8 cellular contexts compared by ENCODE assay signal in the genomic region with DNA sequence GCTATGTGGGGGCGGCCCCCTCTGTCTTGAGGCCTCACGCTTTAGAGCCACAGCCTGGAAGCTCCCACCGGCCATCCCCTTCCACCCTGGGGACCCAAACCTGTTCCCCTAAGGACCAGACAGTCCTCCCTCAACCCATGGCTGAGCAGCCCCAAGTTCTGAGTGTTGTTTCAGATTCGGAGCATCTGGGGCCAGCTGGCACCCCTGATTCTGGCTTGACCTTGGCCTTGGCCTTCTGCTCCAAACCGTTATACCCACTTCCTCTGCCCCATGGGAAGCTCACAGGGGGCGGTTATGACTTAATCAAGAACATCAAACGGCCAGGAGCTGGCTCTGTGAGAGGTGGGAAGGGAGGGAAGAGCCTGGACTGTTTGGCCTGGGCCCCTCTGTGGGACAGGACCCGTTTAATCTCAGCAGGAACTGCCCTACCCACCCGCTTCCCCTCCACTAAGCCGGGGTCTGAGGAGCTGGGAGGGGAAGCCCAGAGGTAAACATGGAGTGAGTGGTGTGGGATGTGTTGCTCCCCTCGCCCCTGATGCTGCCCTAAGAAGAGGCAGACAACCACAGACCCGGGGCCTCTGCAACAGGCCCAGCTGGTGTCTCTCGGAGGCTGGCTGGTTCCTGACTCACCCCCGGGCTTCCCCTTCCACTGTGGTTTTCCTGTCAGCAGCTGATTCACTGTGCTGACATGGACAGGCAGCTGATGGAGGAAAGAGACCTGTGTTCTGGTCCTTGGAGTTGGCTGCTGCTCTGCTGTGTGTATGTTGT. TPM values are rescaled to one million over a fixed set of nuclear protein-coding genes. Genes with fewer than 3 reads are reported as not detected.
DNase-seq lines count a peak whose midpoint lies in the region; ATAC-seq and TF ChIP-seq lines count a peak whose summit lies in the region.

No MANE protein-coding gene starts in this region.

- no peaks in the 10 kb centered on the region for H3K9me3 ChIP-seq in SK-N-SH
- no peaks in the 10 kb centered on the region for H3K9me3 ChIP-seq in left ventricle myocardium inferior (replicated peaks)

- H3K4me3 ChIP-seq in SK-N-SH (ENCODE audit: low read depth in 2 of 2, low read length in 1 of 2) (no peak overlapping the region), left ventricle myocardium inferior (peak overlapping the region; percentile 31)

- peaks cover 9% of the 10 kb centered on the region; the same call in 1 of the 2 replicates for H3K79me2 ChIP-seq in SK-N-SH (ENCODE audit: insufficient read depth)

- H3K9me3 Mint-ChIP-seq in activated naive CD4-positive, alpha-beta T cell treated with anti-CD3 and anti-CD28 coated beads, Interleukin-2, amount 50 U/mL, for 72 hours: no peaks in the 10 kb centered on the region

- intact Hi-C loops in left ventricle myocardium inferior (cut with micrococcal nuclease): no loop called here

- H3K9me2 ChIP-seq in SK-N-SH: no peaks in the 10 kb centered on the region

- H3K4me1 ChIP-seq in SK-N-SH (ENCODE audit: control insufficient read depth in 1 of 2, insufficient read depth in 2 of 2, low read depth in 1 of 2, low read length in 1 of 2) (peaks cover 29 to 47% of the 10 kb centered on the region in 2 experiments), left ventricle myocardium inferior (peaks cover 95% of the 10 kb centered on the region)

- H3K27ac ChIP-seq in SK-N-SH (ENCODE audit: low read depth in 2 of 2, low read length in 1 of 2): peak overlapping the region; percentile 53 to 86
- H3K27ac ChIP-seq in left ventricle myocardium inferior (replicated peaks): peak overlapping the region; percentile 86

- H3K27ac Mint-ChIP-seq in activated naive CD4-positive, alpha-beta T cell treated with anti-CD3 and anti-CD28 coated beads, Interleukin-2, amount 50 U/mL, for 72 hours: peak overlapping the region; percentile 75 to 93

- H2AFZ ChIP-seq in SK-N-SH (ENCODE audit: low read depth): peak overlapping the region; percentile 39; the same call in 1 of the 2 replicates

- peak; percentile 54 for ATAC-seq in GM18907 (IDR thresholded peaks at IDR 0.05; ENCODE audit: unreplicated experiment)
- peak; percentile 40 for ATAC-seq in HG03095 (IDR thresholded peaks at IDR 0.05; ENCODE audit: unreplicated experiment)
- peak; percentile 66 to 71 for ATAC-seq in activated naive CD4-positive, alpha-beta T cell treated with anti-CD3 and anti-CD28 coated beads, Interleukin-2, amount 50 U/mL, for 72 hours

- peak overlapping the region; percentile 51 for H3K4me2 ChIP-seq in SK-N-SH

- CTCF ChIA-PET in SK-N-SH (lab: Yijun Ruan, JAX): interaction anchor here (0.7 to 4.3 kb wide), 2 partner anchors 13 to 48 kb away, joined by 3 to 38 read pairs; no protein-coding TSS in a partner anchor

- H4K20me1 ChIP-seq in SK-N-SH (ENCODE audit: insufficient read depth): no peaks in the 10 kb centered on the region

- 34% methylated on average over 8 of the region's 14 CpGs for WGBS in SK-N-SH (ENCODE audit: low lambda C conversion rate)

- POLR2A ChIA-PET in SK-N-SH (lab: Yijun Ruan, JAX): no interaction called here

- peaks cover 16% of the 10 kb centered on the region for H3F3A ChIP-seq in SK-N-SH (replicated peaks; ENCODE audit: insufficient read depth)

- peak in 1 of 2 experiments; percentile 74; a peak in 2 of 4 replicates for TF ChIP-seq EP300 in SK-N-SH (IDR thresholded peaks at IDR 0.05; ENCODE audit: borderline replicate concordance in 1 of 2, low read depth in 1 of 2, low read length in 1 of 2)

- TF ChIP-seq RAD21 in SK-N-SH (IDR thresholded peaks at IDR 0.05; ENCODE audit: low read length): no peak

- DNase-seq in SK-N-SH: peak; percentile 38
- peak; percentile 81 to 95 for DNase-seq in activated naive CD4-positive, alpha-beta T cell treated with anti-CD3 and anti-CD28 coated beads, Interleukin-2, amount 50 U/mL, for 72 hours (ENCODE audit: low spot score in 2 of 2)
- peak; percentile 72 for DNase-seq in left ventricle myocardium inferior
- DNase-seq in stimulated activated CD4-positive, alpha-beta T cell treated with anti-CD3 and anti-CD28 coated beads, Interleukin-12 subunit alpha, Interleukin-12 subunit beta, amount 100 ng/mL, for 4 hours: peak; percentile 80
- no peak for DNase-seq in NCI-H82 (lab: John Stamatoyannopoulos, UW)
- DNase-seq in NCI-H1694 (lab: John Stamatoyannopoulos, UW): no peak

- peak overlapping the region; percentile 64 for H3K9ac ChIP-seq in SK-N-SH

- no peaks in the 10 kb centered on the region for H3K36me3 ChIP-seq in SK-N-SH (replicated peaks in 1 of 2; ENCODE audit: control insufficient read depth in 1 of 2, insufficient read depth in 2 of 2, low read length in 1 of 2)
- no peaks in the 10 kb centered on the region for H3K36me3 ChIP-seq in left ventricle myocardium inferior

- H3K36me3 Mint-ChIP-seq in activated naive CD4-positive, alpha-beta T cell treated with anti-CD3 and anti-CD28 coated beads, Interleukin-2, amount 50 U/mL, for 72 hours: peaks cover 58 to 60% of the 10 kb centered on the region in 2 donors

- H3K27me3 ChIP-seq in SK-N-SH (ENCODE audit: insufficient read depth) (no peaks in the 10 kb centered on the region), left ventricle myocardium inferior (ENCODE audit: low read depth) (no peaks in the 10 kb centered on the region)

- no peak for TF ChIP-seq CTCF in SK-N-SH (IDR thresholded peaks at IDR 0.05)
- TF ChIP-seq CTCF in left ventricle myocardium inferior (IDR thresholded peaks at IDR 0.05; ENCODE audit: borderline replicate concordance): no peak

TF ChIP-seq in SK-N-SH, 30 proteins besides CTCF, POLR2A, EP300 and RAD21 (continues in another document):
- TF ChIP-seq MXI1 (IDR thresholded peaks at IDR 0.05; ENCODE audit: low read depth, low read length): no peak
- no peak for TF ChIP-seq GATA2 (CRISPR knock-in tag; IDR thresholded peaks at IDR 0.05)
- TF ChIP-seq TAF1 (IDR thresholded peaks at IDR 0.05; ENCODE audit: borderline replicate concordance, low read depth, low read length): no peak; the same call in 1 of the 2 replicates
- TF ChIP-seq MEF2A (IDR thresholded peaks at IDR 0.05; ENCODE audit: borderline replicate concordance, low read depth): no peak
- peak; percentile 90 for TF ChIP-seq JUND (IDR thresholded peaks at IDR 0.05)
- TF ChIP-seq, protein P1, sequence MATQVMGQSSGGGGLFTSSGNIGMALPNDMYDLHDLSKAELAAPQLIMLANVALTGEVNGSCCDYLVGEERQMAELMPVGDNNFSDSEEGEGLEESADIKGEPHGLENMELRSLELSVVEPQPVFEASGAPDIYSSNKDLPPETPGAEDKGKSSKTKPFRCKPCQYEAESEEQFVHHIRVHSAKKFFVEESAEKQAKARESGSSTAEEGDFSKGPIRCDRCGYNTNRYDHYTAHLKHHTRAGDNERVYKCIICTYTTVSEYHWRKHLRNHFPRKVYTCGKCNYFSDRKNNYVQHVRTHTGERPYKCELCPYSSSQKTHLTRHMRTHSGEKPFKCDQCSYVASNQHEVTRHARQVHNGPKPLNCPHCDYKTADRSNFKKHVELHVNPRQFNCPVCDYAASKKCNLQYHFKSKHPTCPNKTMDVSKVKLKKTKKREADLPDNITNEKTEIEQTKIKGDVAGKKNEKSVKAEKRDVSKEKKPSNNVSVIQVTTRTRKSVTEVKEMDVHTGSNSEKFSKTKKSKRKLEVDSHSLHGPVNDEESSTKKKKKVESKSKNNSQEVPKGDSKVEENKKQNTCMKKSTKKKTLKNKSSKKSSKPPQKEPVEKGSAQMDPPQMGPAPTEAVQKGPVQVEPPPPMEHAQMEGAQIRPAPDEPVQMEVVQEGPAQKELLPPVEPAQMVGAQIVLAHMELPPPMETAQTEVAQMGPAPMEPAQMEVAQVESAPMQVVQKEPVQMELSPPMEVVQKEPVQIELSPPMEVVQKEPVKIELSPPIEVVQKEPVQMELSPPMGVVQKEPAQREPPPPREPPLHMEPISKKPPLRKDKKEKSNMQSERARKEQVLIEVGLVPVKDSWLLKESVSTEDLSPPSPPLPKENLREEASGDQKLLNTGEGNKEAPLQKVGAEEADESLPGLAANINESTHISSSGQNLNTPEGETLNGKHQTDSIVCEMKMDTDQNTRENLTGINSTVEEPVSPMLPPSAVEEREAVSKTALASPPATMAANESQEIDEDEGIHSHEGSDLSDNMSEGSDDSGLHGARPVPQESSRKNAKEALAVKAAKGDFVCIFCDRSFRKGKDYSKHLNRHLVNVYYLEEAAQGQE (IDR thresholded peaks at IDR 0.05; ENCODE audit: low read depth, low read length): peak; percentile 40; the same call in 1 of the 2 replicates
- peak; percentile 94 for TF ChIP-seq TCF12 (IDR thresholded peaks at IDR 0.05)
- TF ChIP-seq, protein P2, sequence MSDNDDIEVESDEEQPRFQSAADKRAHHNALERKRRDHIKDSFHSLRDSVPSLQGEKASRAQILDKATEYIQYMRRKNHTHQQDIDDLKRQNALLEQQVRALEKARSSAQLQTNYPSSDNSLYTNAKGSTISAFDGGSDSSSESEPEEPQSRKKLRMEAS (IDR thresholded peaks at IDR 0.05; ENCODE audit: low read depth): 0 out of 2 replicates have a peak, but pooled peaks have one; percentile 39
- no peak for TF ChIP-seq RCOR1 (IDR thresholded peaks at IDR 0.05; ENCODE audit: low read length)
- TF ChIP-seq USF1 (IDR thresholded peaks at IDR 0.05; ENCODE audit: borderline replicate concordance, low read depth): no peak
- peak; percentile 91 for TF ChIP-seq FOSL2 (IDR thresholded peaks at IDR 0.05; ENCODE audit: borderline replicate concordance, low read depth)
- TF ChIP-seq POLR2AphosphoS5 (IDR thresholded peaks at IDR 0.05; ENCODE audit: low read depth, low read length): peak; percentile 83; the same call in 1 of the 2 replicates
- peak; percentile 54; the same call in 1 of the 2 replicates for TF ChIP-seq RXRA (IDR thresholded peaks at IDR 0.05; ENCODE audit: borderline replicate concordance, low read depth)

RNA-seq across cellular contexts. Expression of gene CD82, which starts 3.4 kb away (rescaled TPM):
- polyA plus RNA-seq in SK-N-SH (2012; rRNA removed): 35.6 and 39.2 TPM in 2 replicates
- polyA plus RNA-seq in SK-N-SH (2012; cell fraction: cytosol; rRNA removed): 17.9 and 24.9 TPM in 2 replicates
- 12.5 and 16.5 TPM in 2 replicates for polyA plus RNA-seq in SK-N-SH (2012; cell fraction: nucleus; rRNA removed)
- total RNA-seq in activated naive CD4-positive, alpha-beta T cell treated with anti-CD3 and anti-CD28 coated beads, Interleukin-2, amount 50 U/mL, for 72 hours: 100 to 1,000 TPM; 270 to 324 TPM
- total RNA-seq in left ventricle myocardium inferior: 49.6 TPM

Comparison
In these comparisons a context has a peak if more than half of its experiments do, and no peak if none do; other contexts are left out.
1. DNase-seq: peak in SK-N-SH (single experiment), activated naive CD4-positive, alpha-beta T cell treated with anti-CD3 and anti-CD28 coated beads, Interleukin-2, amount 50 U/mL, for 72 hours (2 of 2), left ventricle myocardium inferior (single experiment) and stimulated activated CD4-positive, alpha-beta T cell treated with anti-CD3 and anti-CD28 coated beads, Interleukin-12 subunit alpha, Interleukin-12 subunit beta, amount 100 ng/mL, for 4 hours (single experiment); none in NCI-H82 (single experiment) and NCI-H1694 (single experiment).
2. Peak in every context shown above with its lines, with median percentiles within 50 percentile points of each other: ATAC-seq.